In genomic region chr16:79658301-79659001, GRCh38 we compare ENCODE assay signal across 10 cellular contexts. TPM values are rescaled to one million over a fixed set of nuclear protein-coding genes. Genes with fewer than 3 reads are reported as not detected.
DNase-seq lines count a peak whose midpoint lies in the region; ATAC-seq, FAIRE-seq and TF ChIP-seq lines count a peak whose summit lies in the region.
"Had no signal": no experiment of that assay in that cellular context is flagged by ENCODE, and none has a peak within 500 bp of the region (broad histone marks: within the 10 kb centered on the region; RNA-seq: fewer than 3 reads in every experiment).

No MANE protein-coding gene starts in this region.

- TF ChIP-seq CTCF in retinal pigment epithelial cell (conservative IDR thresholded peaks at IDR 0.05; ENCODE audit: low read depth, low read length) (peak; percentile 11), sigmoid colon (IDR thresholded peaks at IDR 0.05) (no peak)

- no peak overlapping the region for H3K4me3 ChIP-seq in esophagus (ENCODE audit: low read depth in 1 of 2, low read length in 2 of 2)
- no peak overlapping the region for H3K4me3 ChIP-seq in retinal pigment epithelial cell (ENCODE audit: low read length)
- no peak overlapping the region for H3K4me3 ChIP-seq in sigmoid colon

- H3K27ac ChIP-seq in esophagus (ENCODE audit: low read depth in 2 of 2, low read length in 1 of 2): peak overlapping the region; percentile 87 to 94
- no peak overlapping the region for H3K27ac ChIP-seq in sigmoid colon

- no peak for TF ChIP-seq EP300 in sigmoid colon (IDR thresholded peaks at IDR 0.05)

- TF ChIP-seq POLR2A in sigmoid colon (IDR thresholded peaks at IDR 0.05): no peak

- intact Hi-C loops in sigmoid colon (cut with DNase I): no loop called here

- no peak for ATAC-seq in HG02759 (IDR thresholded peaks at IDR 0.05; ENCODE audit: unreplicated experiment)
- ATAC-seq: T-helper 17 cell had no signal

- H3K9me3 ChIP-seq in esophagus (ENCODE audit: control insufficient read depth in 2 of 2, insufficient read depth in 1 of 2, low read depth in 1 of 2, low read length in 1 of 2): no peaks in the 10 kb centered on the region
- H3K9me3 ChIP-seq in sigmoid colon: no peaks in the 10 kb centered on the region

- H3K4me1 ChIP-seq in esophagus (ENCODE audit: control insufficient read depth in 2 of 2, insufficient read depth in 2 of 2, low read length in 1 of 2) (peaks cover under 1 to 26% of the 10 kb centered on the region in 2 donors), sigmoid colon (peaks cover 0 to 4% (median 3%) of the 10 kb centered on the region in 4 donors)

- H3K27me3 ChIP-seq in esophagus (ENCODE audit: control insufficient read depth in 1 of 2, insufficient read depth in 2 of 2, low read length in 2 of 2) (no peaks in the 10 kb centered on the region), sigmoid colon (no peaks in the 10 kb centered on the region)

- H3K36me3 ChIP-seq in esophagus (ENCODE audit: control insufficient read depth in 2 of 2, insufficient read depth in 2 of 2, low read length in 1 of 2): no peaks in the 10 kb centered on the region
- no peaks in the 10 kb centered on the region for H3K36me3 ChIP-seq in sigmoid colon

- 52 to 65% methylated on average over 22 of the region's 22 CpGs for WGBS in esophagus, 2 donors
- 85 to 89% methylated on average over 22 of the region's 22 CpGs for WGBS in sigmoid colon, 2 donors

- peak; percentile 95 for FAIRE-seq in RCC 7860 (lab: Jason Lieb, UNC)

- DNase-seq in GM03348 (ENCODE audit: low spot score) (peak; percentile 17), RCC 7860 (ENCODE audit: low spot score) (peak; percentile 94), retinal pigment epithelial cell (ENCODE audit: low read depth) (peak; percentile 89), amygdala (lab: John Stamatoyannopoulos, UW) (no peak), sigmoid colon (no peak), NCI-H2081 treated with DMSO at 0.1 percent for 48 hours (lab: John Stamatoyannopoulos, UW) (no peak)
- DNase-seq: NCI-H2029 treated with DMSO at 0.1 percent for 48 hours, T-helper 17 cell had no signal

RNA-seq across cellular contexts. Expression of gene MAF, which starts 57.9 kb away (rescaled TPM):
- 10 to 100 TPM; 11.0 to 12.2 TPM for polyA plus RNA-seq in esophagus
- total RNA-seq in sigmoid colon: 10 to 100 TPM; 19.1 to 46.3 (median 36.2) TPM
- polyA plus RNA-seq in sigmoid colon: 10 to 100 TPM in 1 of 3 donors, 1 to 10 TPM in 2; 6.0 to 12.6 (median 9.2) TPM

Comparison
In these comparisons a context has a peak if more than half of its experiments do, and no peak if none do; other contexts are left out.
1. DNase-seq: peak in GM03348 (single experiment), RCC 7860 (single experiment) and retinal pigment epithelial cell (single experiment); none in amygdala (0 of 56), sigmoid colon (single experiment) and NCI-H2081 treated with DMSO at 0.1 percent for 48 hours (single experiment).
2. H3K27ac ChIP-seq: peak in esophagus (2 of 2); none in sigmoid colon (0 of 4).